In genomic region chr1:229253170-229253974, GRCh38 we compare ENCODE assay signal across 8 cellular contexts. TPM values are rescaled to one million over a fixed set of nuclear protein-coding genes. Genes with fewer than 3 reads are reported as not detected.
DNase-seq lines count a peak whose midpoint lies in the region; ATAC-seq and TF ChIP-seq lines count a peak whose summit lies in the region.

No MANE protein-coding gene starts in this region.

- H3K9me3 Mint-ChIP-seq in activated B cell treated with CpG ODN at 0.5 μM for 24 hours = no peaks in the 10 kb centered on the region

- peak overlapping the region; percentile 15; the same call in 1 of the 2 replicates for H3K4me3 ChIP-seq in Jurkat, Clone E6-1 (ENCODE audit: low read length)
- no peak overlapping the region for H3K4me3 ChIP-seq in kidney epithelial cell (ENCODE audit: low read depth, low read length)
- no peak overlapping the region for H3K4me3 ChIP-seq in testis

- peak; percentile 81 to 85 for ATAC-seq in activated CD4-positive, CD25-positive, alpha-beta regulatory T cell treated with anti-CD3 and anti-CD28 coated beads, Interleukin-2, amount 50 U/mL, for 24 hours
- ATAC-seq in activated B cell treated with CpG ODN at 0.5 μM for 24 hours (ENCODE audit: low read depth) = peak; percentile 28
- ATAC-seq in Right ventricle myocardium superior (ENCODE audit: poor library complexity) = no peak

- H3K4me1 Mint-ChIP-seq in activated B cell treated with CpG ODN at 0.5 μM for 24 hours = peaks cover 14% of the 10 kb centered on the region

- H3K27ac ChIP-seq in testis = no peak overlapping the region

- peaks cover 2% of the 10 kb centered on the region for H3K4me1 ChIP-seq in testis

- H3K27ac Mint-ChIP-seq in activated B cell treated with CpG ODN at 0.5 μM for 24 hours = no peak overlapping the region

- intact Hi-C loops in activated B cell treated with CpG ODN at 0.5 μM for 24 hours (cut with micrococcal nuclease) (no loop called here), Right ventricle myocardium superior (cut with DNase I) (loop anchor here (10.0 kb wide), 1 partner anchor 589 kb away; no protein-coding TSS in a partner anchor), testis (cut with DNase I; ENCODE audit: low total_unique reads) (no loop called here)

- H3K4me3 Mint-ChIP-seq in activated B cell treated with CpG ODN at 0.5 μM for 24 hours = no peak overlapping the region

- no peaks in the 10 kb centered on the region for H3K36me3 Mint-ChIP-seq in activated B cell treated with CpG ODN at 0.5 μM for 24 hours (ENCODE audit: low read depth)

- H3K27me3 ChIP-seq in kidney epithelial cell (ENCODE audit: control insufficient read depth, insufficient read depth, low read length) (peaks cover 2% of the 10 kb centered on the region), testis (no peaks in the 10 kb centered on the region)

- TF ChIP-seq CTCF in activated B cell treated with CpG ODN at 0.5 μM for 24 hours (IDR thresholded peaks at IDR 0.05) (no peak), kidney epithelial cell (IDR thresholded peaks at IDR 0.05; ENCODE audit: insufficient read depth, low read length, poor library complexity, severe bottlenecking) (no peak), testis (IDR thresholded peaks at IDR 0.05) (no peak)

- POLR2A ChIA-PET in activated B cell treated with CpG ODN at 0.5 μM for 24 hours (lab: Charles Lee) = interaction anchor here (2.0 kb wide), 1 partner anchor 227 kb away, joined by 11 read pairs; no protein-coding TSS in a partner anchor

- WGBS in testis, 2 donors = 66 to 69% methylated on average over 13 of the region's 13 CpGs

- CTCF ChIA-PET in activated B cell treated with CpG ODN at 0.5 μM for 24 hours (lab: Charles Lee) = interaction anchor here (1.9 to 8.5 kb wide), 3 partner anchors 26 to 589 kb away, joined by 6 to 83 read pairs (median 12); no protein-coding TSS in a partner anchor

- H3K27me3 Mint-ChIP-seq in activated B cell treated with CpG ODN at 0.5 μM for 24 hours = no peaks in the 10 kb centered on the region

- no peak for DNase-seq in activated CD4-positive, CD25-positive, alpha-beta regulatory T cell (lab: John Stamatoyannopoulos, UW)
- DNase-seq in Jurkat, Clone E6-1 (ENCODE audit: low read depth, low spot score) = peak; percentile 89
- DNase-seq in activated B cell treated with CpG ODN at 0.5 μM for 24 hours (no peak), kidney epithelial cell (ENCODE audit: low read depth) (peak; percentile 79), Right ventricle myocardium superior (no peak), AG08395 (ENCODE audit: low spot score) (no peak), testis (no peak)

- H3K36me3 ChIP-seq in kidney epithelial cell (ENCODE audit: control insufficient read depth, insufficient read depth, low read length) (no peaks in the 10 kb centered on the region), testis (ENCODE audit: low read depth, missing control alignments) (no peaks in the 10 kb centered on the region)

- H3K9me3 ChIP-seq in testis = no peaks in the 10 kb centered on the region

- no peak for TF ChIP-seq POLR2A in testis (IDR thresholded peaks at IDR 0.05)

RNA-seq across cellular contexts. Expression of gene RAB4A, which starts 17.5 kb away (rescaled TPM):
- polyA plus RNA-seq in Jurkat, Clone E6-1 (2012; ENCODE audit: insufficient read depth, insufficient read length) = 44.2 TPM
- total RNA-seq in activated B cell treated with CpG ODN at 0.5 μM for 24 hours (40.2 and 42.3 TPM in 2 replicates), kidney epithelial cell (28.1 and 53.9 TPM in 2 replicates), Right ventricle myocardium superior (103 TPM), testis (10 to 100 TPM; 27.2 to 30.2 TPM)
- polyA plus RNA-seq in testis (ENCODE audit: insufficient read depth, low read depth, low replicate concordance) = 55.1 TPM

Comparison
In these comparisons a context has a peak if more than half of its experiments do, and no peak if none do; other contexts are left out.
1. DNase-seq: peak in Jurkat, Clone E6-1 (single experiment) and kidney epithelial cell (single experiment); none in activated CD4-positive, CD25-positive, alpha-beta regulatory T cell (0 of 4), activated B cell treated with CpG ODN at 0.5 μM for 24 hours (single experiment), Right ventricle myocardium superior (single experiment), AG08395 (single experiment) and testis (single experiment).